Comparison of ENCODE assay signal across 21 cellular contexts in the genomic region with DNA sequence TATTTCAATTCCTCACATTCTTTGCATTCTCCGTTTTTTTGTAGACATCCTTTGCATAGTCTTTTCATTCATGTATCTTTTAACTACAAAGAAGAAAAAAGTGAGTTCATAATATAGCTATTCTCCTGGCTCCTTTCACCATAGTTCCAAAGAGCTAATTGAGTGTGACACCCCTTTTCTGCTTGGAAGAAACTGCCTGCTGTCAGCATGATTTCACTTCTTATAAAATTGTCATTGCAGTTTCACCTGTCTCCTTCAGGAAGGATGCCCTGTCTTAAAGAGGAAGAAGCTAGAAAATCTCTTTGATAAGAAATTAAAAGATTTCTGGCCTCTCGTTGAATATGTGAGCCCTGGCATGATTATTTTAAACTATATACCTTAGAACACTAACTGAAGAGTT.
"Had no signal": no experiment of that assay in that cellular context is flagged by ENCODE, and none has a peak within 500 bp of the region (broad histone marks: within the 10 kb centered on the region; RNA-seq: fewer than 3 reads in every experiment).

No MANE protein-coding gene starts in this region.

- H3K9me2 ChIP-seq: SK-N-SH had no signal

- H3K4me3 ChIP-seq: K562 had no signal

- H3K9me3 ChIP-seq: SK-N-SH had no signal

- ATAC-seq: HepG2, K562, Panc1, PC-3 had no signal

- H3K4me2 ChIP-seq: KMS-11, SK-N-SH had no signal

- H3K9ac ChIP-seq: KMS-11, SK-N-SH had no signal

- DNase-seq: IMR-90, Kasumi-1, NCI-H1092, NCI-H1105 treated with DMSO at 0.1 percent for 48 hours, NCI-H1417 treated with DMSO at 0.1 percent for 48 hours, NCI-H146, NCI-H1694 treated with DMSO at 0.1 percent for 48 hours, NCI-H1930, NCI-H2081, NCI-H2107, NCI-H524, NCI-H526 treated with DMSO at 0.1 percent for 48 hours, NCI-H774, PC-3, SHP77, SK-N-SH had no signal

- H3K27ac ChIP-seq: KMS-11, RWPE1 had no signal
